Comparison of ENCODE assay signal across 1 cellular context in genomic region chr6:31822038-31822821, GRCh38.
TF ChIP-seq lines count a peak whose summit lies in the region.

No MANE protein-coding gene starts in this region.

TF ChIP-seq in HepG2, 621 proteins besides CTCF, POLR2A, EP300 and RAD21 (continued from another document and continues in another):
- no peak for TF ChIP-seq NFAT5 (CRISPR knock-in tag; IDR thresholded peaks at IDR 0.05)
- TF ChIP-seq, protein P1, sequence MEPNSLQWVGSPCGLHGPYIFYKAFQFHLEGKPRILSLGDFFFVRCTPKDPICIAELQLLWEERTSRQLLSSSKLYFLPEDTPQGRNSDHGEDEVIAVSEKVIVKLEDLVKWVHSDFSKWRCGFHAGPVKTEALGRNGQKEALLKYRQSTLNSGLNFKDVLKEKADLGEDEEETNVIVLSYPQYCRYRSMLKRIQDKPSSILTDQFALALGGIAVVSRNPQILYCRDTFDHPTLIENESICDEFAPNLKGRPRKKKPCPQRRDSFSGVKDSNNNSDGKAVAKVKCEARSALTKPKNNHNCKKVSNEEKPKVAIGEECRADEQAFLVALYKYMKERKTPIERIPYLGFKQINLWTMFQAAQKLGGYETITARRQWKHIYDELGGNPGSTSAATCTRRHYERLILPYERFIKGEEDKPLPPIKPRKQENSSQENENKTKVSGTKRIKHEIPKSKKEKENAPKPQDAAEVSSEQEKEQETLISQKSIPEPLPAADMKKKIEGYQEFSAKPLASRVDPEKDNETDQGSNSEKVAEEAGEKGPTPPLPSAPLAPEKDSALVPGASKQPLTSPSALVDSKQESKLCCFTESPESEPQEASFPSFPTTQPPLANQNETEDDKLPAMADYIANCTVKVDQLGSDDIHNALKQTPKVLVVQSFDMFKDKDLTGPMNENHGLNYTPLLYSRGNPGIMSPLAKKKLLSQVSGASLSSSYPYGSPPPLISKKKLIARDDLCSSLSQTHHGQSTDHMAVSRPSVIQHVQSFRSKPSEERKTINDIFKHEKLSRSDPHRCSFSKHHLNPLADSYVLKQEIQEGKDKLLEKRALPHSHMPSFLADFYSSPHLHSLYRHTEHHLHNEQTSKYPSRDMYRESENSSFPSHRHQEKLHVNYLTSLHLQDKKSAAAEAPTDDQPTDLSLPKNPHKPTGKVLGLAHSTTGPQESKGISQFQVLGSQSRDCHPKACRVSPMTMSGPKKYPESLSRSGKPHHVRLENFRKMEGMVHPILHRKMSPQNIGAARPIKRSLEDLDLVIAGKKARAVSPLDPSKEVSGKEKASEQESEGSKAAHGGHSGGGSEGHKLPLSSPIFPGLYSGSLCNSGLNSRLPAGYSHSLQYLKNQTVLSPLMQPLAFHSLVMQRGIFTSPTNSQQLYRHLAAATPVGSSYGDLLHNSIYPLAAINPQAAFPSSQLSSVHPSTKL (CRISPR knock-in tag; IDR thresholded peaks at IDR 0.05), result peak; percentile 55; the same call in 1 of the 2 replicates
- no peak for TF ChIP-seq ZBTB4 (CRISPR knock-in tag; IDR thresholded peaks at IDR 0.05; ENCODE audit: borderline replicate concordance)
- TF ChIP-seq ZNF225 (CRISPR knock-in tag; IDR thresholded peaks at IDR 0.05), result no peak
- TF ChIP-seq, protein P2, sequence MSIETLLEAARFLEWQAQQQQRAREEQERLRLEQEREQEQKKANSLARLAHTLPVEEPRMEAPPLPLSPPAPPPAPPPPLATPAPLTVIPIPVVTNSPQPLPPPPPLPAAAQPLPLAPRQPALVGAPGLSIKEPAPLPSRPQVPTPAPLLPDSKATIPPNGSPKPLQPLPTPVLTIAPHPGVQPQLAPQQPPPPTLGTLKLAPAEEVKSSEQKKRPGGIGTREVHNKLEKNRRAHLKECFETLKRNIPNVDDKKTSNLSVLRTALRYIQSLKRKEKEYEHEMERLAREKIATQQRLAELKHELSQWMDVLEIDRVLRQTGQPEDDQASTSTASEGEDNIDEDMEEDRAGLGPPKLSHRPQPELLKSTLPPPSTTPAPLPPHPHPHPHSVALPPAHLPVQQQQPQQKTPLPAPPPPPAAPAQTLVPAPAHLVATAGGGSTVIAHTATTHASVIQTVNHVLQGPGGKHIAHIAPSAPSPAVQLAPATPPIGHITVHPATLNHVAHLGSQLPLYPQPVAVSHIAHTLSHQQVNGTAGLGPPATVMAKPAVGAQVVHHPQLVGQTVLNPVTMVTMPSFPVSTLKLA (IDR thresholded peaks at IDR 0.05), result no peak
- TF ChIP-seq ZZZ3 (CRISPR knock-in tag; IDR thresholded peaks at IDR 0.05; ENCODE audit: borderline replicate concordance), result 0 out of 2 replicates have a peak, but pooled peaks have one; percentile 47
- TF ChIP-seq, protein P3, sequence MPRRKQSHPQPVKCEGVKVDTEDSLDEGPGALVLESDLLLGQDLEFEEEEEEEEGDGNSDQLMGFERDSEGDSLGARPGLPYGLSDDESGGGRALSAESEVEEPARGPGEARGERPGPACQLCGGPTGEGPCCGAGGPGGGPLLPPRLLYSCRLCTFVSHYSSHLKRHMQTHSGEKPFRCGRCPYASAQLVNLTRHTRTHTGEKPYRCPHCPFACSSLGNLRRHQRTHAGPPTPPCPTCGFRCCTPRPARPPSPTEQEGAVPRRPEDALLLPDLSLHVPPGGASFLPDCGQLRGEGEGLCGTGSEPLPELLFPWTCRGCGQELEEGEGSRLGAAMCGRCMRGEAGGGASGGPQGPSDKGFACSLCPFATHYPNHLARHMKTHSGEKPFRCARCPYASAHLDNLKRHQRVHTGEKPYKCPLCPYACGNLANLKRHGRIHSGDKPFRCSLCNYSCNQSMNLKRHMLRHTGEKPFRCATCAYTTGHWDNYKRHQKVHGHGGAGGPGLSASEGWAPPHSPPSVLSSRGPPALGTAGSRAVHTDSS (CRISPR knock-in tag; conservative IDR thresholded peaks at IDR 0.05), result no peak
- TF ChIP-seq ZNF792 (CRISPR knock-in tag; IDR thresholded peaks at IDR 0.05), result no peak
- no peak for TF ChIP-seq JARID2 (CRISPR knock-in tag; IDR thresholded peaks at IDR 0.05; ENCODE audit: insufficient replicate concordance)
- no peak for TF ChIP-seq BCL6 (CRISPR knock-in tag; IDR thresholded peaks at IDR 0.05)
- TF ChIP-seq NR2F6 (IDR thresholded peaks at IDR 0.05), result no peak
- peak; percentile 39 for TF ChIP-seq NR2F6 (CRISPR knock-in tag; IDR thresholded peaks at IDR 0.05)
- TF ChIP-seq ZNF7 (CRISPR knock-in tag; IDR thresholded peaks at IDR 0.05), result no peak
- TF ChIP-seq TGIF2 (CRISPR knock-in tag; IDR thresholded peaks at IDR 0.05), result peak; percentile 35; the same call in 1 of the 2 replicates
- TF ChIP-seq ZNF264 (CRISPR knock-in tag; IDR thresholded peaks at IDR 0.05), result no peak
- TF ChIP-seq ZNF530 (CRISPR knock-in tag; IDR thresholded peaks at IDR 0.05; ENCODE audit: low read depth), result no peak
- TF ChIP-seq CEBPG (CRISPR knock-in tag; IDR thresholded peaks at IDR 0.05), result peak; percentile 54
- TF ChIP-seq ZFX (CRISPR knock-in tag; IDR thresholded peaks at IDR 0.05; ENCODE audit: low read depth), result peak; percentile 47
- TF ChIP-seq PCBP1 (IDR thresholded peaks at IDR 0.05; ENCODE audit: borderline replicate concordance, low read depth, low read length), result no peak
- TF ChIP-seq NCOA5 (CRISPR knock-in tag; IDR thresholded peaks at IDR 0.05), result no peak
- TF ChIP-seq ZFP1 (CRISPR knock-in tag; IDR thresholded peaks at IDR 0.05), result no peak
- TF ChIP-seq ZNF136 (CRISPR knock-in tag; IDR thresholded peaks at IDR 0.05; ENCODE audit: low read depth), result peak; percentile 67; the same call in 1 of the 2 replicates
- TF ChIP-seq ZNF556 (CRISPR knock-in tag; IDR thresholded peaks at IDR 0.05; ENCODE audit: borderline replicate concordance), result no peak
- TF ChIP-seq, protein P4, sequence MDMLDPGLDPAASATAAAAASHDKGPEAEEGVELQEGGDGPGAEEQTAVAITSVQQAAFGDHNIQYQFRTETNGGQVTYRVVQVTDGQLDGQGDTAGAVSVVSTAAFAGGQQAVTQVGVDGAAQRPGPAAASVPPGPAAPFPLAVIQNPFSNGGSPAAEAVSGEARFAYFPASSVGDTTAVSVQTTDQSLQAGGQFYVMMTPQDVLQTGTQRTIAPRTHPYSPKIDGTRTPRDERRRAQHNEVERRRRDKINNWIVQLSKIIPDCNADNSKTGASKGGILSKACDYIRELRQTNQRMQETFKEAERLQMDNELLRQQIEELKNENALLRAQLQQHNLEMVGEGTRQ (IDR thresholded peaks at IDR 0.05; ENCODE audit: low read depth, low read length), result 0 out of 2 replicates have a peak, but pooled peaks have one; percentile 12
- TF ChIP-seq, protein P4 (CRISPR knock-in tag; IDR thresholded peaks at IDR 0.05; ENCODE audit: borderline replicate concordance), result no peak
- peak; percentile 78 for TF ChIP-seq POLR2AphosphoS5 (IDR thresholded peaks at IDR 0.05; ENCODE audit: low read depth, low read length)
- TF ChIP-seq, protein P5, sequence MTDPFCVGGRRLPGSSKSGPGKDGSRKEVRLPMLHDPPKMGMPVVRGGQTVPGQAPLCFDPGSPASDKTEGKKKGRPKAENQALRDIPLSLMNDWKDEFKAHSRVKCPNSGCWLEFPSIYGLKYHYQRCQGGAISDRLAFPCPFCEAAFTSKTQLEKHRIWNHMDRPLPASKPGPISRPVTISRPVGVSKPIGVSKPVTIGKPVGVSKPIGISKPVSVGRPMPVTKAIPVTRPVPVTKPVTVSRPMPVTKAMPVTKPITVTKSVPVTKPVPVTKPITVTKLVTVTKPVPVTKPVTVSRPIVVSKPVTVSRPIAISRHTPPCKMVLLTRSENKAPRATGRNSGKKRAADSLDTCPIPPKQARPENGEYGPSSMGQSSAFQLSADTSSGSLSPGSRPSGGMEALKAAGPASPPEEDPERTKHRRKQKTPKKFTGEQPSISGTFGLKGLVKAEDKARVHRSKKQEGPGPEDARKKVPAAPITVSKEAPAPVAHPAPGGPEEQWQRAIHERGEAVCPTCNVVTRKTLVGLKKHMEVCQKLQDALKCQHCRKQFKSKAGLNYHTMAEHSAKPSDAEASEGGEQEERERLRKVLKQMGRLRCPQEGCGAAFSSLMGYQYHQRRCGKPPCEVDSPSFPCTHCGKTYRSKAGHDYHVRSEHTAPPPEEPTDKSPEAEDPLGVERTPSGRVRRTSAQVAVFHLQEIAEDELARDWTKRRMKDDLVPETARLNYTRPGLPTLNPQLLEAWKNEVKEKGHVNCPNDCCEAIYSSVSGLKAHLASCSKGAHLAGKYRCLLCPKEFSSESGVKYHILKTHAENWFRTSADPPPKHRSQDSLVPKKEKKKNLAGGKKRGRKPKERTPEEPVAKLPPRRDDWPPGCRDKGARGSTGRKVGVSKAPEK (CRISPR knock-in tag; IDR thresholded peaks at IDR 0.05; ENCODE audit: borderline replicate concordance), result no peak
- TF ChIP-seq CBX2 (IDR thresholded peaks at IDR 0.05; ENCODE audit: low read depth, low read length), result no peak
- no peak for TF ChIP-seq CBX2 (CRISPR knock-in tag; IDR thresholded peaks at IDR 0.05; ENCODE audit: low read depth)
- TF ChIP-seq NFYC (CRISPR knock-in tag; IDR thresholded peaks at IDR 0.05), result no peak
- no peak for TF ChIP-seq THYN1 (CRISPR knock-in tag; IDR thresholded peaks at IDR 0.05; ENCODE audit: borderline replicate concordance, low read depth)
- no peak for TF ChIP-seq HMG20B (CRISPR knock-in tag; conservative IDR thresholded peaks at IDR 0.05)
- peak; percentile 62; the same call in 1 of the 2 replicates for TF ChIP-seq TFDP1 (CRISPR knock-in tag; IDR thresholded peaks at IDR 0.05; ENCODE audit: borderline replicate concordance)
- TF ChIP-seq NFE2L1 (CRISPR knock-in tag; IDR thresholded peaks at IDR 0.05; ENCODE audit: borderline replicate concordance), result 0 out of 2 replicates have a peak, but pooled peaks have one; percentile 36
- TF ChIP-seq ZNF431 (CRISPR knock-in tag; IDR thresholded peaks at IDR 0.05; ENCODE audit: borderline replicate concordance, low read depth), result no peak
- TF ChIP-seq ZNF296 (CRISPR knock-in tag; conservative IDR thresholded peaks at IDR 0.05), result no peak
- no peak for TF ChIP-seq KDM6A (CRISPR knock-in tag; IDR thresholded peaks at IDR 0.05; ENCODE audit: low read depth)
- no peak for TF ChIP-seq ZNF20 (CRISPR knock-in tag; IDR thresholded peaks at IDR 0.05)
- TF ChIP-seq MAFF (IDR thresholded peaks at IDR 0.05; ENCODE audit: low read depth, low read length), result 0 out of 2 replicates have a peak, but pooled peaks have one; percentile 19
